Comparison of ENCODE assay signal across 11 cellular contexts in the genomic region with DNA sequence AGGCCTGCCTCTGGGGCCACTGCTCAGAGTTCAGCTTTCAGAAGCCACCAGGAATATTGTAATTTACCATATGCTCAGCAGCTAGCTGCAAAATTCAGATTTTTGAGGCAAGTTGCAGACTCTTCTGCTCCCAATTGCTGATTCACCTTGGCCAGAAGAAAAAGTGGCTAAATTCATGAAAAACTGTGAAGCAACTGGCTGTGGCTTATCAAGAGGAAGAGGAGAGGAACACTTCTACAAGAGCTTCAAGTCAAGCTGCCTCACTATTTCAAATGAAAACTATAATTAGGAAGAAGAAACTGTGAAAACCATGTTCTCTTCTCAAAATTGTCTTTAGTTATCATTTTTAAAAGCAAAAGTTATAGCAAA. TPM values are rescaled to one million over a fixed set of nuclear protein-coding genes. Genes with fewer than 3 reads are reported as not detected.
DNase-seq lines count a peak whose midpoint lies in the region; ATAC-seq and TF ChIP-seq lines count a peak whose summit lies in the region.
"Had no signal": no experiment of that assay in that cellular context is flagged by ENCODE, and none has a peak within 500 bp of the region (broad histone marks: within the 10 kb centered on the region; RNA-seq: fewer than 3 reads in every experiment).

No MANE protein-coding gene starts in this region.

- 0 out of 2 replicates have a peak overlapping the region, but pooled peaks have one; percentile 17 for H3K27ac ChIP-seq in ACC112 (ENCODE audit: low read depth, low read length)
- H3K27ac ChIP-seq in GM23248 = peak overlapping the region; percentile 33; the same call in 1 of the 2 replicates
- 0 out of 2 replicates have a peak overlapping the region, but pooled peaks have one; percentile 19 for H3K27ac ChIP-seq in SU-DHL-6 (ENCODE audit: low read depth, low read length)
- H3K27ac ChIP-seq in right cardiac atrium (ENCODE audit: low read length) = peak overlapping the region; percentile 33
- H3K27ac ChIP-seq in uterus = peak overlapping the region in 1 of 2 donors; percentile 2
- H3K27ac ChIP-seq: epithelial cell of prostate had no signal

- CTCF ChIA-PET in HEK293T (lab: Yijun Ruan, JAX) = interaction anchor here (1.4 kb wide), 1 partner anchor 86 kb away, joined by 5 read pairs; no protein-coding TSS in a partner anchor

- H3K4me3 ChIP-seq in ACC112 (ENCODE audit: low read depth, low read length) (no peak overlapping the region), GM23248 (no peak overlapping the region), SU-DHL-6 (ENCODE audit: insufficient read depth, low read length, poor library complexity, severe bottlenecking) (no peak overlapping the region), right cardiac atrium (ENCODE audit: low read length) (no peak overlapping the region), uterus (no peak overlapping the region)

- H3K9me3 ChIP-seq in GM23248 (ENCODE audit: low read depth) (no peaks in the 10 kb centered on the region), SU-DHL-6 (ENCODE audit: insufficient read depth, low read length) (no peaks in the 10 kb centered on the region), right cardiac atrium (ENCODE audit: control insufficient read depth, low read length) (no peaks in the 10 kb centered on the region), uterus (no peaks in the 10 kb centered on the region)

- DNase-seq in GM23248 (no peak), right cardiac atrium (no peak), uterus (no peak), HEK293T (ENCODE audit: extremely low spot score) (no peak), activated gamma-delta T cell treated with Interleukin-2 at 50 U/mL for 16 hours (no peak), NCI-H774 (lab: John Stamatoyannopoulos, UW) (no peak)
- DNase-seq: MM.1S had no signal

- H3K27me3 ChIP-seq in ACC112 (ENCODE audit: insufficient read depth, low read length) (no peaks in the 10 kb centered on the region), GM23248 (replicated peaks; ENCODE audit: insufficient read depth) (no peaks in the 10 kb centered on the region), SU-DHL-6 (ENCODE audit: low read length) (no peaks in the 10 kb centered on the region), right cardiac atrium (ENCODE audit: control insufficient read depth, insufficient read depth) (no peaks in the 10 kb centered on the region), uterus (no peaks in the 10 kb centered on the region)

- H3K79me2 ChIP-seq in ACC112 (ENCODE audit: control insufficient read depth, insufficient read depth, low read length, unreplicated experiment) = peaks cover 7% of the 10 kb centered on the region
- H3K79me2 ChIP-seq in GM23248 (ENCODE audit: insufficient read depth) = peaks cover 70% of the 10 kb centered on the region
- peaks cover 54% of the 10 kb centered on the region for H3K79me2 ChIP-seq in SU-DHL-6 (ENCODE audit: insufficient read depth, low read length)

- H3K4me2 ChIP-seq in GM23248 (ENCODE audit: unreplicated experiment) (no peak overlapping the region), SU-DHL-6 (ENCODE audit: low read depth, low read length, poor library complexity, severe bottlenecking) (no peak overlapping the region)

- H3K9ac ChIP-seq in GM23248 = no peak overlapping the region
- H3K9ac ChIP-seq in SU-DHL-6 (ENCODE audit: low read length) = no peak overlapping the region

- H3K9me2 ChIP-seq in GM23248 (ENCODE audit: insufficient read depth) (no peaks in the 10 kb centered on the region), SU-DHL-6 (replicated peaks; ENCODE audit: insufficient read depth, low read length) (no peaks in the 10 kb centered on the region)

- peaks cover 8% of the 10 kb centered on the region for H3K4me1 ChIP-seq in ACC112 (ENCODE audit: control insufficient read depth, insufficient read depth, low read length, unreplicated experiment)
- peaks cover 13% of the 10 kb centered on the region; the same call in 1 of the 2 replicates for H3K4me1 ChIP-seq in GM23248 (ENCODE audit: insufficient read depth)
- peaks cover 15% of the 10 kb centered on the region for H3K4me1 ChIP-seq in right cardiac atrium (ENCODE audit: control insufficient read depth, insufficient read depth, low read length)
- no peaks in the 10 kb centered on the region for H3K4me1 ChIP-seq in uterus

- H3K36me3 ChIP-seq in ACC112 (ENCODE audit: insufficient read depth, low read length) (no peaks in the 10 kb centered on the region), GM23248 (ENCODE audit: low read depth) (peaks cover 15% of the 10 kb centered on the region; the same call in 1 of the 2 replicates), SU-DHL-6 (ENCODE audit: low read length) (peaks cover 9% of the 10 kb centered on the region; the same call in 1 of the 2 replicates), uterus (no peaks in the 10 kb centered on the region)

- ATAC-seq in right cardiac atrium = no peak
- ATAC-seq: activated CD4-positive, CD25-positive, alpha-beta regulatory T cell treated with anti-CD3 and anti-CD28 coated beads, Interleukin-2, amount 50 U/mL, for 24 hours had no signal

- POLR2A ChIA-PET in HEK293T (lab: Yijun Ruan, JAX) = interaction anchor here (1.0 kb wide), 1 partner anchor 67 kb away, joined by 3 read pairs; no protein-coding TSS in a partner anchor

- no peak overlapping the region for H2AFZ ChIP-seq in ACC112 (ENCODE audit: low read length, unreplicated experiment)
- H2AFZ ChIP-seq in GM23248 = no peak overlapping the region
- H2AFZ ChIP-seq in SU-DHL-6 (ENCODE audit: low read depth, low read length, severe bottlenecking) = no peak overlapping the region

- H3F3A ChIP-seq in GM23248 (ENCODE audit: insufficient read depth) (0 out of 2 replicates have a peak, but pooled peaks cover 4% of the 10 kb centered on the region), SU-DHL-6 (ENCODE audit: insufficient read depth) (peaks cover 21% of the 10 kb centered on the region)

- no peak for TF ChIP-seq POLR2A in uterus (IDR thresholded peaks at IDR 0.05)

- in situ Hi-C loops in GM23248 (cut with MboI) = no loop called here

- intact Hi-C loops in right cardiac atrium (cut with DNase I) (no loop called here), uterus (cut with DNase I; ENCODE audit: low total_unique reads) (loop anchor here (10.0 kb wide), 1 partner anchor 198 kb away; a partner anchor contains a TSS)

- no peak for TF ChIP-seq CTCF in SU-DHL-6 (IDR thresholded peaks at IDR 0.05; ENCODE audit: insufficient read depth, low read length, poor library complexity, severe bottlenecking)
- no peak for TF ChIP-seq CTCF in uterus (IDR thresholded peaks at IDR 0.05)

- no peaks in the 10 kb centered on the region for H4K20me1 ChIP-seq in GM23248 (ENCODE audit: insufficient read depth)
- H4K20me1 ChIP-seq in SU-DHL-6 (ENCODE audit: low read depth, low read length) = no peaks in the 10 kb centered on the region

TF ChIP-seq in HEK293T, 16 proteins besides CTCF, POLR2A, EP300 and RAD21:
- no peak for TF ChIP-seq FOXK2 (IDR thresholded peaks at IDR 0.05)
- no peak for TF ChIP-seq HDGF (IDR thresholded peaks at IDR 0.05; ENCODE audit: borderline replicate concordance)
- TF ChIP-seq TARDBP (IDR thresholded peaks at IDR 0.05) = no peak
- TF ChIP-seq ELF4 (IDR thresholded peaks at IDR 0.05) = no peak

RNA-seq across cellular contexts. Expression of a gene that starts 37.3 kb away (rescaled TPM):
- 6.2 and 16.9 TPM in 2 replicates for total RNA-seq in GM23248 (2014; rRNA removed; shearing (Covaris generic))
- 6.7 and 6.8 TPM in 2 replicates for polyA plus RNA-seq in GM23248 (2016; fragmentation: Nextera tagmentation; extraction: Ambion mirVana)
- total RNA-seq in right cardiac atrium = 10 to 100 TPM in 2 of 4 donors, 1 to 10 TPM in 2; 8.4 to 23.5 (median 14.8) TPM
- polyA plus RNA-seq in right cardiac atrium = 14.2 TPM
- total RNA-seq in uterus = 10 to 100 TPM in 2 of 4 donors, 1 to 10 TPM in 2; 4.7 to 59.9 (median 10.1) TPM

RNA-seq across cellular contexts. Expression of a gene that starts 55.5 kb away (rescaled TPM):
- 10.7 and 33.1 TPM in 2 replicates for total RNA-seq in GM23248 (2014; rRNA removed; shearing (Covaris generic))
- 14.1 and 14.4 TPM in 2 replicates for polyA plus RNA-seq in GM23248 (2016; fragmentation: Nextera tagmentation; extraction: Ambion mirVana)
- total RNA-seq in right cardiac atrium = 10 to 100 TPM; 15.1 to 20.5 (median 17.8) TPM
- 14.6 TPM for polyA plus RNA-seq in right cardiac atrium
- total RNA-seq in uterus = 10 to 100 TPM; 11.7 to 45.3 (median 25.8) TPM
